ENCODE assay signal across 1 cellular context in the genomic region with DNA sequence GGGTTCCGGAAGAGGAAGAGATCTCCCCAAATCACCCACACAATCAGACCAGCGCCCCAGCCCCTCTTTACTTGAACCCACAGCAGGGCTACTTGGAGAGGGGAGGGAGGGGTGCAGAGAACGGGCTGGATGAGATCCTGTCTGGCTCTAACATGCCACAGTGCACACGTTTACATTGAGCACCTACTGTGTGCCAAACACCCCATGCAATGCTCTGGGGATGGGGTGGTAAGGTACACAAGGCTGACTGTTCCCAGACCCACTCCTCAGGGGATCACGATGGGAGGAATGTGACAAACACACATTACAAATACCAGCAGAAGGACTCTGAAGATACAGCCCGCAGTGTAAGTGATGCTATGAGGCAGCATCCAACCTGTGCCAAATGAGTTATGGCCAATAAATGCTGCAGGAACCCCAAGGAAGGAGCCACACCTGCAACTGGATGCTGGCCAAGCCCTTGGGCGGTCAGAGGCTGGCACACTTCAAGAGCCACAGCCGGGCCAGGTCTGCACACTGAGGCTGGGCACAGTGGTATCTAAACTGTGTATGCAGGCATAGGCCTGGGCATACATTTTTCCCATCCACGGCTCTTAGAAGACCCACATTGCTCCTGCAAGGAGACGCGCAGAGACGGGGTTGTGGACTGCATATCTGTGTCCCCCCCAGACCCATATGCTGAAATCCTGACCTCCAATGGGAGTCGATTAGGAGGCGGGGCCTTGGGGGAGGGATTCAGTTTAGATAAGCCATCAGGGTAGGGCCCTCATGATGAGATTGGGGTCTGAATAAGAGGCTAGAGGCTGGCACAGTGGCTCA.
TF ChIP-seq lines count a peak whose summit lies in the region.

No MANE protein-coding gene starts in this region.

TF ChIP-seq in K562, 482 proteins besides CTCF, POLR2A, EP300 and RAD21:
- TF ChIP-seq, protein P1, sequence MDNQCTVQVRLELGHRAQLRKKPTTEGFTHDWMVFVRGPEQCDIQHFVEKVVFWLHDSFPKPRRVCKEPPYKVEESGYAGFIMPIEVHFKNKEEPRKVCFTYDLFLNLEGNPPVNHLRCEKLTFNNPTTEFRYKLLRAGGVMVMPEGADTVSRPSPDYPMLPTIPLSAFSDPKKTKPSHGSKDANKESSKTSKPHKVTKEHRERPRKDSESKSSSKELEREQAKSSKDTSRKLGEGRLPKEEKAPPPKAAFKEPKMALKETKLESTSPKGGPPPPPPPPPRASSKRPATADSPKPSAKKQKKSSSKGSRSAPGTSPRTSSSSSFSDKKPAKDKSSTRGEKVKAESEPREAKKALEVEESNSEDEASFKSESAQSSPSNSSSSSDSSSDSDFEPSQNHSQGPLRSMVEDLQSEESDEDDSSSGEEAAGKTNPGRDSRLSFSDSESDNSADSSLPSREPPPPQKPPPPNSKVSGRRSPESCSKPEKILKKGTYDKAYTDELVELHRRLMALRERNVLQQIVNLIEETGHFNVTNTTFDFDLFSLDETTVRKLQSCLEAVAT (IDR thresholded peaks at IDR 0.05) = no peak
- TF ChIP-seq ZNF77 (CRISPR knock-in tag; IDR thresholded peaks at IDR 0.05) (no peak), CAMTA2 (CRISPR knock-in tag; conservative IDR thresholded peaks at IDR 0.05) (no peak), ZKSCAN1 (IDR thresholded peaks at IDR 0.05; ENCODE audit: low read depth, low read length) (peak; percentile 85)
TF ChIP-seq in K562: peak in this region for 1.
